18 cellular contexts compared by ENCODE assay signal in the genomic region with DNA sequence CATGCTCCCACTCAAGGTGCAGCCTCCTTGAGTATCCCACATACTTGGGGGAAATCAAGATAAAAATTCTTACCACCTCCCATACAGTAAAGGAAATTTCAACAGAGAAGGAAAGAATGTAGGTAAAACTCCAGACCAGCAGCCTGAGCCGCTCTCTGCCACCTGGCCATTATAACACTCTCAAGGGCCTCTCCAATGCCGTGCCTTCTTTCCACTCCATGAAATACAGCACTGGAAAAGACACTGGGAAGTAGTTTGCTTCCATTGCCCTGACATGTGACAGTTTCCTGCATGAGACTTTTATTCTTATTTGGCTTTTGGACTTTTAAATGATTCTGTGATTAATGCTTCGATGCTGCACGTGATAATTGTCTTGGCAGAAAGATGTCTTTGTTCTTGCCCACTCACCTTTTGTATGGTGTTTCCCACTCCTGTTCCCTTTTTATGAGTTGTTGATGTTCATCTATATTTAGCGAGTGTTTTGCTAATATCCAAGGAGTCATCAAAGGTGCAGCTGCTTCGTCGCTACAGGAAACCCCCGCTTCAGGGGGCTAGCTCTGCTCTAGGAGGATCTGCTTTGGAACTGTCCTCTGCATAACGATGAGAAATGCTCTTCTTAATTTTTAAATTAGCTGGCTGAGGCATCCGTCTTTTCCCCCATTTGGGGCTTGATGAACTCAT.
DNase-seq lines count a peak whose midpoint lies in the region; ATAC-seq and TF ChIP-seq lines count a peak whose summit lies in the region.
"Had no signal": no experiment of that assay in that cellular context is flagged by ENCODE, and none has a peak within 500 bp of the region (broad histone marks: within the 10 kb centered on the region; RNA-seq: fewer than 3 reads in every experiment).

No MANE protein-coding gene starts in this region.

- TF ChIP-seq EP300 in ovary (IDR thresholded peaks at IDR 0.05), result no peak

- H3K27ac ChIP-seq in gastrocnemius medialis, result peak overlapping the region; percentile 68 to 79 (median 72)
- no peak overlapping the region for H3K27ac ChIP-seq in ovary
- H3K27ac ChIP-seq: KMS-11 had no signal

- in situ Hi-C loops in gastrocnemius medialis (cut with MboI; ENCODE audit: low sequenced_read_pairs in 4 of 4), result no loop called here

- DNase-seq in NCI-H1417 treated with DMSO at 0.1 percent for 48 hours (lab: John Stamatoyannopoulos, UW), result peak; percentile 58
- peak; percentile 83 for DNase-seq in NCI-H748 (lab: John Stamatoyannopoulos, UW; ENCODE audit: unreplicated experiment)
- DNase-seq in left ventricle myocardium superior, result no peak
- DNase-seq in gastrocnemius medialis, result no peak
- DNase-seq in ovary, result no peak
- DNase-seq in nephron progenitor cell, result no peak
- DNase-seq in NCI-H2227 treated with DMSO at 0.1 percent for 48 hours (lab: John Stamatoyannopoulos, UW), result no peak
- DNase-seq: activated T-cell treated with anti-CD3 and anti-CD28 coated beads, Interleukin-2, amount 50 U/mL, for 48 hours; EL; foreskin fibroblast; left cardiac atrium; NCI-H2081 treated with DMSO at 0.1 percent for 48 hours; occipital lobe; stimulated activated CD4-positive, alpha-beta T cell treated with anti-CD3 and anti-CD28 coated beads, Interleukin-1b, Interleukin-23, amount 100 ng/mL, for 48 hours; stimulated activated naive CD4-positive, alpha-beta T cell had no signal

- peaks cover 4% of the 10 kb centered on the region for H3K9me3 Mint-ChIP-seq in nephron progenitor cell
- H3K9me3 Mint-ChIP-seq: activated naive CD4-positive, alpha-beta T cell treated with anti-CD3 and anti-CD28 coated beads, Interleukin-2, amount 50 U/mL, for 24 hours had no signal

- H3K27me3 ChIP-seq in gastrocnemius medialis (no peaks in the 10 kb centered on the region), ovary (no peaks in the 10 kb centered on the region)
- H3K27me3 ChIP-seq: tibial nerve had no signal

- H3K36me3 ChIP-seq in gastrocnemius medialis (no peaks in the 10 kb centered on the region), ovary (no peaks in the 10 kb centered on the region)
- H3K36me3 ChIP-seq: tibial nerve had no signal

- H3K9me3 ChIP-seq in gastrocnemius medialis (no peaks in the 10 kb centered on the region), ovary (no peaks in the 10 kb centered on the region)

- intact Hi-C loops in left ventricle myocardium superior (cut with micrococcal nuclease), result no loop called here
- intact Hi-C loops in gastrocnemius medialis (cut with DNase I; ENCODE audit: low total_unique reads), result no loop called here
- intact Hi-C loops in ovary (cut with DNase I), result no loop called here

- peaks cover 8% of the 10 kb centered on the region for H3K27me3 Mint-ChIP-seq in nephron progenitor cell (ENCODE audit: low read depth, poor library complexity)

- TF ChIP-seq POLR2A in gastrocnemius medialis (IDR thresholded peaks at IDR 0.05), result no peak
- TF ChIP-seq POLR2A in ovary (IDR thresholded peaks at IDR 0.05), result no peak

- no peak overlapping the region for H3K4me3 Mint-ChIP-seq in nephron progenitor cell
- H3K4me3 Mint-ChIP-seq: activated naive CD4-positive, alpha-beta T cell treated with anti-CD3 and anti-CD28 coated beads, Interleukin-2, amount 50 U/mL, for 24 hours had no signal

- no peaks in the 10 kb centered on the region for H3K36me3 Mint-ChIP-seq in nephron progenitor cell (ENCODE audit: low read depth)
- H3K36me3 Mint-ChIP-seq: activated naive CD4-positive, alpha-beta T cell treated with anti-CD3 and anti-CD28 coated beads, Interleukin-2, amount 50 U/mL, for 24 hours had no signal

- H3K4me3 ChIP-seq in gastrocnemius medialis (no peak overlapping the region), ovary (no peak overlapping the region)
- H3K4me3 ChIP-seq: tibial nerve had no signal

- no peak for TF ChIP-seq CTCF in gastrocnemius medialis (IDR thresholded peaks at IDR 0.05 in 4 of 5, conservative IDR thresholded peaks at IDR 0.05 in 1 of 5)
- TF ChIP-seq CTCF in ovary (IDR thresholded peaks at IDR 0.05), result no peak
- TF ChIP-seq CTCF in nephron progenitor cell (IDR thresholded peaks at IDR 0.05), result no peak

- H3K4me1 ChIP-seq in gastrocnemius medialis (no peaks in the 10 kb centered on the region), ovary (ENCODE audit: insufficient read depth) (no peaks in the 10 kb centered on the region)

- H3K27ac Mint-ChIP-seq in nephron progenitor cell, result no peak overlapping the region
- H3K27ac Mint-ChIP-seq: activated naive CD4-positive, alpha-beta T cell treated with anti-CD3 and anti-CD28 coated beads, Interleukin-2, amount 50 U/mL, for 24 hours had no signal

- 56 to 62% (median 62%) methylated on average over 10 of the region's 10 CpGs for WGBS in ovary, 3 donors

- ATAC-seq in left ventricle myocardium superior (peak; percentile 23), gastrocnemius medialis (peak; percentile 50 to 59)

- H3K4me1 Mint-ChIP-seq in nephron progenitor cell, result peaks cover 7% of the 10 kb centered on the region
- H3K4me1 Mint-ChIP-seq: activated naive CD4-positive, alpha-beta T cell treated with anti-CD3 and anti-CD28 coated beads, Interleukin-2, amount 50 U/mL, for 24 hours had no signal

Comparison
In these comparisons a context has a peak if more than half of its experiments do, and no peak if none do; other contexts are left out.
1. DNase-seq: peak in NCI-H1417 treated with DMSO at 0.1 percent for 48 hours (single experiment) and NCI-H748 (single experiment); none in left ventricle myocardium superior (single experiment), gastrocnemius medialis (0 of 2), ovary (0 of 5), nephron progenitor cell (single experiment) and NCI-H2227 treated with DMSO at 0.1 percent for 48 hours (single experiment).
2. H3K27ac ChIP-seq: peak in gastrocnemius medialis (4 of 4); none in ovary (0 of 2).